27 cellular contexts compared by ENCODE assay signal in the genomic region with DNA sequence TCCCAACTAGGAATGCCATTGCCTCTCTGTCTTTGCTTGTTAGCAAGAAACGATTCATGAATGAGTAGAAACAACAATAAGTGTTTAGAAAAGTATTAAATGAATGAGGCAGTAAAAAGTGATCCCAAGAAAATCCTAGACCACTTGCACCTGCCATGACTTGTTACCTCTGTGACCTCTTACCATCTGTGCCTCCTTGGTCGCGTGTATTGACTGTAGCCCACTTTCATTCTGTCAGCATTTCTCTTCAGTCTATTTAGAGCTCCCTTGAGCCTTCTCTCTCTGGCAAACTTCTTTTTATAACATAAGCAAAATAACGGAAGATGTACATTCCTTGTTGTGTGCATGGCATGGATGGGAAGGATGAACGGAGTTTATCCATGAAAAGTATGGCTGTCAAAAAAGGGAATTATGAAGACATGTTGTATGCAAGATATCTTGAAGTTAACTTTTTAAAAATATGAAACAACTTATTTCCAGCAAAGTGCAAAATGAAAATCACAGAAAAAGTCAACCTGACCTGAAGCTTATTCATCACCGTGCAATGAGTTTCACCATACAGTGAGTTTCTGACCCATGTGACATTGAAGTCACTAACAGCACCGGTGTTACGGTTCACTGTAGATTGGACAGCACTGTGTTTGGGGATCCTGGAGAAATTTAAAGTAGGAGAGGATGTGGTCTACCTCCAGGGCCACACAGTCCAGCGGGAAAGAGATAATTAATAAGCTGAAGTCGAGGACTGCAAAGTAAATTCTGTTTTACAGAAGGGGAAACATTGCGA. TPM values are rescaled to one million over a fixed set of nuclear protein-coding genes. Genes with fewer than 3 reads are reported as not detected.
"Had no signal": no experiment of that assay in that cellular context is flagged by ENCODE, and none has a peak within 500 bp of the region (broad histone marks: within the 10 kb centered on the region; RNA-seq: fewer than 3 reads in every experiment).

No MANE protein-coding gene starts in this region.

- DNase-seq: activated B cell treated with CpG ODN at 0.5 μM for 24 hours; activated CD4-positive, alpha-beta T cell treated with anti-CD3 and anti-CD28 coated beads for 48 hours; activated CD4-positive, alpha-beta T cell treated with anti-CD3 and anti-CD28 coated beads, Interleukin-2, amount 50 U/mL, for 1 hour; activated CD4-positive, alpha-beta T cell treated with anti-CD3 and anti-CD28 coated beads, Interleukin-2, amount 50 U/mL, for 48 hours; activated CD8-positive, alpha-beta memory T cell treated with anti-CD3 and anti-CD28 coated beads for 24 hours; activated CD8-positive, alpha-beta T cell treated with anti-CD3 and anti-CD28 coated beads for 36 hours; activated effector memory CD4-positive, alpha-beta T cell treated with Interleukin-2 at 50 U/mL for 16 hours; activated gamma-delta T cell treated with Interleukin-2 at 50 U/mL for 16 hours; activated naive CD4-positive, alpha-beta T cell treated with anti-CD3 and anti-CD28 coated beads, Interleukin-2, amount 50 U/mL, for 16 hours; activated naive CD4-positive, alpha-beta T cell treated with Interleukin-2 at 50 U/mL for 16 hours; activated T-cell treated with anti-CD3 and anti-CD28 coated beads, Interleukin-2, amount 50 U/mL, for 4 hours; amniotic stem cell; anterior cingulate cortex; brain microvascular endothelial cell; cortex of kidney; dermis blood vessel endothelial cell; effector memory CD4-positive, alpha-beta T cell; endodermal cell; foreskin fibroblast; heart left ventricle; T-helper 1 cell; T-helper 17 cell; T1000; WERI-Rb-1 had no signal

- H3K27ac Mint-ChIP-seq: activated B cell treated with CpG ODN at 0.5 μM for 24 hours; activated CD8-positive, alpha-beta T cell treated with anti-CD3 and anti-CD28 coated beads for 36 hours; activated naive CD8-positive, alpha-beta T cell; activated T-helper 17 cell treated with anti-CD3 and anti-CD28 coated beads, Interleukin-2, amount 50 U/mL, for 72 hours; endodermal cell; T-helper 17 cell; T-helper 2 cell treated with Interferon-gamma antibody and Interleukin-4, amounts not matched to agents 5 μg/mL and 100 μg/mL, for 36 hours had no signal

- H3K36me3 ChIP-seq: brain microvascular endothelial cell, heart left ventricle, WERI-Rb-1 had no signal

- H3K4me3 Mint-ChIP-seq: activated B cell treated with CpG ODN at 0.5 μM for 24 hours; activated CD8-positive, alpha-beta T cell treated with anti-CD3 and anti-CD28 coated beads for 36 hours; activated naive CD8-positive, alpha-beta T cell; activated T-cell treated with anti-CD3 and anti-CD28 coated beads, Interleukin-2, amount 50 U/mL, for 4 hours; activated T-helper 17 cell treated with anti-CD3 and anti-CD28 coated beads, Interleukin-2, amount 50 U/mL, for 72 hours; endodermal cell; T-helper 17 cell; T-helper 2 cell treated with Interferon-gamma antibody and Interleukin-4, amounts not matched to agents 5 μg/mL and 100 μg/mL, for 36 hours had no signal

- H3K4me3 ChIP-seq: heart left ventricle had no signal

- H3K27ac ChIP-seq: brain microvascular endothelial cell, heart left ventricle, WERI-Rb-1 had no signal

- H3K4me1 Mint-ChIP-seq: activated B cell treated with CpG ODN at 0.5 μM for 24 hours; activated T-helper 17 cell treated with anti-CD3 and anti-CD28 coated beads, Interleukin-2, amount 50 U/mL, for 72 hours; T-helper 17 cell had no signal

- H3K27me3 Mint-ChIP-seq: activated B cell treated with CpG ODN at 0.5 μM for 24 hours had no signal

- H3K9me3 ChIP-seq: heart left ventricle had no signal

- H3K9me3 Mint-ChIP-seq: activated B cell treated with CpG ODN at 0.5 μM for 24 hours; activated CD8-positive, alpha-beta T cell treated with anti-CD3 and anti-CD28 coated beads for 36 hours; activated T-cell treated with anti-CD3 and anti-CD28 coated beads, Interleukin-2, amount 50 U/mL, for 4 hours; activated T-helper 17 cell treated with anti-CD3 and anti-CD28 coated beads, Interleukin-2, amount 50 U/mL, for 72 hours; endodermal cell; T-helper 2 cell treated with Interferon-gamma antibody and Interleukin-4, amounts not matched to agents 5 μg/mL and 100 μg/mL, for 36 hours had no signal

- H3K36me3 Mint-ChIP-seq: activated naive CD8-positive, alpha-beta T cell had no signal

- H3K27me3 ChIP-seq: brain microvascular endothelial cell, heart left ventricle had no signal

RNA-seq across cellular contexts. Expression of gene KCNK1, which starts 47.7 kb away (rescaled TPM):
- total RNA-seq: activated B cell treated with CpG ODN at 0.5 μM for 24 hours; activated CD8-positive, alpha-beta T cell treated with anti-CD3 and anti-CD28 coated beads for 36 hours had no signal
